1 cellular context compared by ENCODE assay signal in genomic region chr21:37267269-37268185, GRCh38.
TF ChIP-seq lines count a peak whose summit lies in the region.

Gene VPS26C, minus strand, starts transcription at chr21:37267334. Its CDS starts 40 bp downstream, at chr21:37267294.

TF ChIP-seq in K562, 482 proteins besides CTCF, POLR2A, EP300 and RAD21 (continued from another document and continues in another):
- TF ChIP-seq ZHX1 (conservative IDR thresholded peaks at IDR 0.05; ENCODE audit: low read length) (no peak), CLOCK (CRISPR knock-in tag; IDR thresholded peaks at IDR 0.05; ENCODE audit: borderline replicate concordance) (no peak), TCF7L2 (IDR thresholded peaks at IDR 0.05; ENCODE audit: low read depth, low read length) (peak; percentile 69), TFAP4 (CRISPR knock-in tag; IDR thresholded peaks at IDR 0.05; ENCODE audit: borderline replicate concordance) (peak; percentile 98), DDX20 (tag; IDR thresholded peaks at IDR 0.05; ENCODE audit: low read depth) (no peak), STAT5B (CRISPR knock-in tag; IDR thresholded peaks at IDR 0.05) (no peak), HDAC6 (IDR thresholded peaks at IDR 0.05; ENCODE audit: low read depth, low read length) (no peak), MXI1 (IDR thresholded peaks at IDR 0.05; ENCODE audit: low read depth, low read length) (peak; percentile 66), HBP1 (CRISPR knock-in tag; IDR thresholded peaks at IDR 0.05) (peak; percentile 57; the same call in 1 of the 2 replicates), THRB (CRISPR knock-in tag; conservative IDR thresholded peaks at IDR 0.05) (0 out of 2 replicates have a peak, but pooled peaks have one; percentile 32), WHSC1 (IDR thresholded peaks at IDR 0.05; ENCODE audit: low read length) (no peak), ZNF785 (CRISPR knock-in tag; IDR thresholded peaks at IDR 0.05) (no peak), NFRKB (IDR thresholded peaks at IDR 0.05; ENCODE audit: low read depth) (peak; percentile 75; the same call in 1 of the 2 replicates), ZNF121 (CRISPR knock-in tag; conservative IDR thresholded peaks at IDR 0.05) (no peak), PRPF4 (IDR thresholded peaks at IDR 0.05; ENCODE audit: insufficient read depth, low read depth, low read length, poor library complexity, severe bottlenecking) (peak; percentile 55), RBM25 (IDR thresholded peaks at IDR 0.05; ENCODE audit: low read depth, low read length, severe bottlenecking) (peak; percentile 72), ZNF407 (IDR thresholded peaks at IDR 0.05; ENCODE audit: low read depth) (no peak), BRCA1 (IDR thresholded peaks at IDR 0.05) (no peak), BRCA1 (CRISPR knock-in tag; IDR thresholded peaks at IDR 0.05) (no peak), KLF13 (tag; IDR thresholded peaks at IDR 0.05; ENCODE audit: borderline replicate concordance, low read depth) (peak; percentile 93; the same call in 1 of the 2 replicates), ZFP36 (IDR thresholded peaks at IDR 0.05; ENCODE audit: low read depth, low read length, partially characterized antibody) (peak; percentile 2), MAFG (tag; conservative IDR thresholded peaks at IDR 0.05) (no peak), ZNF780A (CRISPR knock-in tag; IDR thresholded peaks at IDR 0.05) (no peak), ZNF175 (CRISPR knock-in tag; IDR thresholded peaks at IDR 0.05; ENCODE audit: low read depth) (peak; percentile 89), HNRNPL (IDR thresholded peaks at IDR 0.05; ENCODE audit: low read depth, low read length) (no peak; the same call in 1 of the 2 replicates), ZBTB2 (IDR thresholded peaks at IDR 0.05) (peak; percentile 94), ZNF75A (CRISPR knock-in tag; IDR thresholded peaks at IDR 0.05) (0 out of 2 replicates have a peak, but pooled peaks have one; percentile 29), ZNF280B (CRISPR knock-in tag; IDR thresholded peaks at IDR 0.05) (no peak), SOX6 (IDR thresholded peaks at IDR 0.05) (peak; percentile 67), MCM3 (IDR thresholded peaks at IDR 0.05) (no peak), ZNF324 (CRISPR knock-in tag; IDR thresholded peaks at IDR 0.05) (no peak), ARNT (IDR thresholded peaks at IDR 0.05) (peak in 1 of 2 experiments; percentile 73; a peak in 1 of 4 replicates), RNF2 (IDR thresholded peaks at IDR 0.05) (peak; percentile 58; the same call in 1 of the 2 replicates), POLR3G (IDR thresholded peaks at IDR 0.05; ENCODE audit: extremely low read depth, insufficient read length, insufficient replicate concordance) (no peak), L3MBTL2 (IDR thresholded peaks at IDR 0.05) (peak; percentile 97), RBM15 (IDR thresholded peaks at IDR 0.05; ENCODE audit: insufficient read depth, low read length) (no peak), KDM4B (IDR thresholded peaks at IDR 0.05; ENCODE audit: borderline replicate concordance in 2 of 2, low read depth in 1 of 2) (peak in 1 of 2 experiments; percentile 95; a peak in 1 of 4 replicates), ZNF551 (CRISPR knock-in tag; IDR thresholded peaks at IDR 0.05) (no peak), ZNF699 (CRISPR knock-in tag; IDR thresholded peaks at IDR 0.05; ENCODE audit: insufficient replicate concordance) (no peak)
